Comparison of ENCODE assay signal across 10 cellular contexts in genomic region chr1:84582802-84583587, GRCh38. TPM values are rescaled to one million over a fixed set of nuclear protein-coding genes. Genes with fewer than 3 reads are reported as not detected.
A peak's percentile ranks its signal among the peaks of the same experiment; 100 is the strongest.
DNase-seq lines count a peak whose midpoint lies in the region; ATAC-seq and TF ChIP-seq lines count a peak whose summit lies in the region.
"Had no signal": no experiment of that assay in that cellular context is flagged by ENCODE, and none has a peak within 500 bp of the region (broad histone marks: within the 10 kb centered on the region; RNA-seq: fewer than 3 reads in every experiment).

No MANE protein-coding gene starts in this region.

- peaks cover 12% of the 10 kb centered on the region for H3K4me1 Mint-ChIP-seq in memory B cell

- peaks cover 2% of the 10 kb centered on the region for H3K9me3 Mint-ChIP-seq in memory B cell

- no peaks in the 10 kb centered on the region for H3K4me1 ChIP-seq in tibial artery
- H3K4me1 ChIP-seq: pancreas had no signal

- H3K36me3 ChIP-seq in SK-N-MC (ENCODE audit: insufficient read depth, low read length): no peaks in the 10 kb centered on the region
- H3K36me3 ChIP-seq in tibial artery: no peaks in the 10 kb centered on the region
- H3K36me3 ChIP-seq: pancreas had no signal

- TF ChIP-seq CTCF in tibial artery (IDR thresholded peaks at IDR 0.05): no peak

- H3K27me3 ChIP-seq in tibial artery: no peaks in the 10 kb centered on the region
- H3K27me3 ChIP-seq: pancreas had no signal

- peak overlapping the region; percentile 62 for H3K27ac Mint-ChIP-seq in memory B cell

- ATAC-seq in GM18868 (IDR thresholded peaks at IDR 0.05; ENCODE audit: unreplicated experiment) (peak; percentile 72), memory B cell (ENCODE audit: low read depth) (peak; percentile 97)

- peak overlapping the region; percentile 1 for H3K4me3 Mint-ChIP-seq in memory B cell

- peak overlapping the region; percentile 50 for H3K9ac ChIP-seq in SK-N-MC (ENCODE audit: insufficient read length)

- H3K36me3 Mint-ChIP-seq in memory B cell: peaks cover 4% of the 10 kb centered on the region

- DNase-seq in HT-29 (ENCODE audit: low spot score) (peak; percentile 36), SK-N-MC (ENCODE audit: low read depth, low spot score) (peak; percentile 84), memory B cell (ENCODE audit: low spot score in 2 of 2) (peak in 1 of 2 donors; percentile 21), SW 1271 (lab: John Stamatoyannopoulos, UW) (no peak), NOMO-1 (lab: John Stamatoyannopoulos, UW; ENCODE audit: unreplicated experiment in 2 of 2) (no peak), tibial artery (no peak), GF-D8 (lab: John Stamatoyannopoulos, UW) (no peak)
- DNase-seq: activated CD4-positive, alpha-beta T cell treated with anti-CD3 and anti-CD28 coated beads for 4 hours; pancreas had no signal

- H3K27ac ChIP-seq in SK-N-MC: peak overlapping the region; percentile 94
- no peak overlapping the region for H3K27ac ChIP-seq in tibial artery
- H3K27ac ChIP-seq: pancreas had no signal

- intact Hi-C loops in tibial artery (cut with DNase I; ENCODE audit: low total_unique reads): no loop called here

- no peaks in the 10 kb centered on the region for H3K27me3 Mint-ChIP-seq in memory B cell

- H3K9me3 ChIP-seq in SK-N-MC (ENCODE audit: low read depth, low read length) (peaks cover 5% of the 10 kb centered on the region; the same call in 1 of the 2 replicates), tibial artery (no peaks in the 10 kb centered on the region)
- H3K9me3 ChIP-seq: pancreas had no signal

- H3K4me3 ChIP-seq in SK-N-MC (peak overlapping the region; percentile 60), tibial artery (no peak overlapping the region)
- H3K4me3 ChIP-seq: pancreas had no signal

RNA-seq across cellular contexts. Expression of gene CTBS, which starts 8.8 kb away (rescaled TPM):
- 1.8 and 2.8 TPM in 2 replicates for total RNA-seq in HT-29 (2014; rRNA removed; shearing (Covaris generic))

Comparison
In these comparisons a context has a peak if more than half of its experiments do, and no peak if none do; other contexts are left out.
1. DNase-seq: peak in HT-29 (single experiment) and SK-N-MC (single experiment); none in SW 1271 (0 of 2), NOMO-1 (0 of 2), tibial artery (0 of 2) and GF-D8 (single experiment).